ENCODE assay signal across 8 cellular contexts in the genomic region with DNA sequence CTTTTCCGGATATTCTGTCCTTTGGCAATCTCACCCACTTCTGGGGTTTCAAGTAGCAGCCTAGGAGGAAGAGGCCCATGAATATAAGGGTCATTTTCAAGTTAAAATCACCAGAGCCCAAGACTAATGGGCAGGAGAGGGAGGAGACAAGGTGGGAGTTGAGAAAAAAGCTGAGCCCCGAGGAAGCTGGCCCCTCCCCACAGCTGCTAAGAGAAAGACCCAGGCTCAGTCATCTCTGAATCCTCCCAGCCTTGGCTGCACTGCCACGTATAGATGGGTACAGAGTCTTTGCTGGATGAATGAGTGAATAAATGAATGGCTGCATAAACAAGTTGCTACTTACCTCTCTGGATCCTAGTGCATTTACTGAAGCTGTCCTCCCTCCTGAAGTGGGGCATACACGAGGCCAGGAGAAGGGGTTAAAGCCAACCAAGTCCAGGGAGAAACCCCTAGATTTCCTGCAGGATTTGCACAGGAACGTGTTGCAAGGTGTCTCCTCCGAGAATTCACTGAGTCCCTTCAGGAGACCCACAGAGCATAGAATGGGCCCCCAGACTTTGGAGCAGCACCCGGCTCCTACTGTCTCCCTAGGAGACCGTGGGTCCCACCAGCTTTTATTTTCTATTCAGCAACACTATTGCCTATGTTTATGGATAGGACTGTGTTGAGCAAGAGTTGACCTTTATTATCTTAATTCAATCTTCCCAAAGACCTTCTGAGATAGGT.
DNase-seq lines count a peak whose midpoint lies in the region; ATAC-seq lines count a peak whose summit lies in the region.

No MANE protein-coding gene starts in this region.

- H3K9me3 Mint-ChIP-seq in activated T-helper 1 cell treated with anti-CD3 and anti-CD28 coated beads, Interleukin-12 subunit alpha, Interleukin-12 subunit beta, Interleukin-2, Interleukin-4 antibody, amounts not matched to agents 30 ng/mL and 10 ng/mL and 1 ng/mL, durations not matched to agents 14 hours and 24 hours and 36 hours, result peaks cover 22% of the 10 kb centered on the region
- H3K9me3 Mint-ChIP-seq in immature natural killer cell, result peaks cover 0 to 2% (median 0%) of the 10 kb centered on the region in 6 donors
- peaks cover 10 to 26% of the 10 kb centered on the region in 2 donors for H3K9me3 Mint-ChIP-seq in stimulated activated naive CD8-positive, alpha-beta T cell treated with anti-CD3 and anti-CD28 coated beads, Interleukin-15, amount 100 ng/mL, for 72 hours

- intact Hi-C loops in activated T-helper 1 cell treated with anti-CD3 and anti-CD28 coated beads, Interleukin-12 subunit alpha, Interleukin-12 subunit beta, Interleukin-2, Interleukin-4 antibody, amounts not matched to agents 30 ng/mL and 10 ng/mL and 1 ng/mL, durations not matched to agents 14 hours and 24 hours and 36 hours (cut with micrococcal nuclease), result loop anchor here (5.0 kb wide), 4 partner anchors 39 to 186 kb away; no protein-coding TSS in a partner anchor

- H3K4me1 Mint-ChIP-seq in activated T-helper 1 cell treated with anti-CD3 and anti-CD28 coated beads, Interleukin-12 subunit alpha, Interleukin-12 subunit beta, Interleukin-2, Interleukin-4 antibody, amounts not matched to agents 30 ng/mL and 10 ng/mL and 1 ng/mL, durations not matched to agents 14 hours and 24 hours and 36 hours (ENCODE audit: low read depth), result peaks cover 44% of the 10 kb centered on the region
- peaks cover 34 to 38% of the 10 kb centered on the region in 2 donors for H3K4me1 Mint-ChIP-seq in immature natural killer cell
- H3K4me1 Mint-ChIP-seq in stimulated activated naive CD8-positive, alpha-beta T cell treated with anti-CD3 and anti-CD28 coated beads, Interleukin-15, amount 100 ng/mL, for 72 hours, result peaks cover 39% of the 10 kb centered on the region

- peaks cover 1% of the 10 kb centered on the region for H3K27me3 Mint-ChIP-seq in activated T-helper 1 cell treated with anti-CD3 and anti-CD28 coated beads, Interleukin-12 subunit alpha, Interleukin-12 subunit beta, Interleukin-2, Interleukin-4 antibody, amounts not matched to agents 30 ng/mL and 10 ng/mL and 1 ng/mL, durations not matched to agents 14 hours and 24 hours and 36 hours (ENCODE audit: insufficient read depth)
- peaks cover 3 to 11% (median 4%) of the 10 kb centered on the region in 3 donors for H3K27me3 Mint-ChIP-seq in immature natural killer cell (ENCODE audit: low read depth in 3 of 3)
- H3K27me3 Mint-ChIP-seq in stimulated activated naive CD8-positive, alpha-beta T cell treated with anti-CD3 and anti-CD28 coated beads, Interleukin-15, amount 100 ng/mL, for 72 hours, result no peaks in the 10 kb centered on the region

- DNase-seq in NCI-H2196 (lab: John Stamatoyannopoulos, UW; ENCODE audit: unreplicated experiment), result peak; percentile 1
- DNase-seq in NCI-H2196 treated with DMSO at 0.1 percent for 48 hours (lab: John Stamatoyannopoulos, UW; ENCODE audit: unreplicated experiment), result no peak
- DNase-seq in activated T-helper 1 cell treated with anti-CD3 and anti-CD28 coated beads, Interleukin-12 subunit alpha, Interleukin-12 subunit beta, Interleukin-2, Interleukin-4 antibody, amounts not matched to agents 30 ng/mL and 10 ng/mL and 1 ng/mL, durations not matched to agents 14 hours and 24 hours and 36 hours (ENCODE audit: low spot score), result no peak
- no peak for DNase-seq in immature natural killer cell
- DNase-seq in stimulated activated naive CD8-positive, alpha-beta T cell treated with anti-CD3 and anti-CD28 coated beads, Interleukin-15, amount 100 ng/mL, for 72 hours, result no peak
- no peak for DNase-seq in NCI-H1417 treated with DMSO at 0.1 percent for 48 hours (lab: John Stamatoyannopoulos, UW)

- H3K4me3 Mint-ChIP-seq in activated T-helper 1 cell treated with anti-CD3 and anti-CD28 coated beads, Interleukin-12 subunit alpha, Interleukin-12 subunit beta, Interleukin-2, Interleukin-4 antibody, amounts not matched to agents 30 ng/mL and 10 ng/mL and 1 ng/mL, durations not matched to agents 14 hours and 24 hours and 36 hours, result peak overlapping the region; percentile 43
- H3K4me3 Mint-ChIP-seq in immature natural killer cell, result peak overlapping the region; percentile 42 to 80 (median 62)
- H3K4me3 Mint-ChIP-seq in stimulated activated naive CD8-positive, alpha-beta T cell treated with anti-CD3 and anti-CD28 coated beads, Interleukin-15, amount 100 ng/mL, for 72 hours, result peak overlapping the region; percentile 30 to 64

- H3K36me3 Mint-ChIP-seq in activated T-helper 1 cell treated with anti-CD3 and anti-CD28 coated beads, Interleukin-12 subunit alpha, Interleukin-12 subunit beta, Interleukin-2, Interleukin-4 antibody, amounts not matched to agents 30 ng/mL and 10 ng/mL and 1 ng/mL, durations not matched to agents 14 hours and 24 hours and 36 hours (ENCODE audit: low read depth), result peaks cover 5% of the 10 kb centered on the region
- H3K36me3 Mint-ChIP-seq in immature natural killer cell, result peaks cover 0 to 7% (median 3%) of the 10 kb centered on the region in 3 donors

- H3K27ac Mint-ChIP-seq in activated T-helper 1 cell treated with anti-CD3 and anti-CD28 coated beads, Interleukin-12 subunit alpha, Interleukin-12 subunit beta, Interleukin-2, Interleukin-4 antibody, amounts not matched to agents 30 ng/mL and 10 ng/mL and 1 ng/mL, durations not matched to agents 14 hours and 24 hours and 36 hours, result peak overlapping the region; percentile 95
- peak overlapping the region; percentile 90 to 98 (median 94) for H3K27ac Mint-ChIP-seq in immature natural killer cell
- peak overlapping the region in 1 of 2 donors; percentile 87 for H3K27ac Mint-ChIP-seq in stimulated activated naive CD8-positive, alpha-beta T cell treated with anti-CD3 and anti-CD28 coated beads, Interleukin-15, amount 100 ng/mL, for 72 hours

- no peak for ATAC-seq in stimulated activated naive CD8-positive, alpha-beta T cell treated with anti-CD3 and anti-CD28 coated beads, Interleukin-15, amount 100 ng/mL, for 72 hours
- no peak for ATAC-seq in GM18498 (IDR thresholded peaks at IDR 0.05; ENCODE audit: unreplicated experiment)
- ATAC-seq in GM19023 (IDR thresholded peaks at IDR 0.05; ENCODE audit: unreplicated experiment), result no peak
